In genomic region chr16:29842732-29843346, GRCh38 we compare ENCODE assay signal across 20 cellular contexts. TPM values are rescaled to one million over a fixed set of nuclear protein-coding genes. Genes with fewer than 3 reads are reported as not detected.
DNase-seq lines count a peak whose midpoint lies in the region; ATAC-seq and TF ChIP-seq lines count a peak whose summit lies in the region.
"Had no signal": no experiment of that assay in that cellular context is flagged by ENCODE, and none has a peak within 500 bp of the region (broad histone marks: within the 10 kb centered on the region; RNA-seq: fewer than 3 reads in every experiment).

No MANE protein-coding gene starts in this region.

- peaks cover 31% of the 10 kb centered on the region for H3K36me3 Mint-ChIP-seq in activated CD4-positive, alpha-beta T cell treated with anti-CD3 and anti-CD28 coated beads for 36 hours (ENCODE audit: low read depth)
- H3K36me3 Mint-ChIP-seq in activated CD4-positive, alpha-beta T cell treated with anti-CD3 and anti-CD28 coated beads, Interleukin-2, amount 10 ng/mL, durations not matched to agents 7 days and 5 days (ENCODE audit: low read depth), result peaks cover 45% of the 10 kb centered on the region

- POLR2A ChIA-PET in activated CD4-positive, alpha-beta T cell treated with anti-CD3 and anti-CD28 coated beads for 36 hours (lab: Charles Lee), result no interaction called here
- POLR2A ChIA-PET in activated CD4-positive, alpha-beta T cell treated with anti-CD3 and anti-CD28 coated beads, Interleukin-2, amount 10 ng/mL, durations not matched to agents 7 days and 5 days (lab: Charles Lee), result no interaction called here

- H4K20me1 ChIP-seq in hepatocyte (ENCODE audit: insufficient read depth, poor library complexity, severe bottlenecking), result no peaks in the 10 kb centered on the region

- H3K4me2 ChIP-seq in hepatocyte, result no peak overlapping the region

- CTCF ChIA-PET in activated CD4-positive, alpha-beta T cell treated with anti-CD3 and anti-CD28 coated beads for 36 hours (lab: Charles Lee), result interaction anchor here (0.6 to 1.2 kb wide), 6 partner anchors 10 to 142 kb away, joined by 3 to 7 read pairs (median 3); no protein-coding TSS in a partner anchor
- CTCF ChIA-PET in activated CD4-positive, alpha-beta T cell treated with anti-CD3 and anti-CD28 coated beads, Interleukin-2, amount 10 ng/mL, durations not matched to agents 7 days and 5 days (lab: Charles Lee), result interaction anchor here (0.5 to 0.9 kb wide), 4 partner anchors 8 to 110 kb away, joined by 3 to 5 read pairs (median 4); no protein-coding TSS in a partner anchor

- no peaks in the 10 kb centered on the region for H3K79me2 ChIP-seq in hepatocyte

- H3K27ac Mint-ChIP-seq in activated CD4-positive, alpha-beta T cell treated with anti-CD3 and anti-CD28 coated beads for 36 hours, result no peak overlapping the region
- no peak overlapping the region for H3K27ac Mint-ChIP-seq in activated CD4-positive, alpha-beta T cell treated with anti-CD3 and anti-CD28 coated beads, Interleukin-2, amount 10 ng/mL, durations not matched to agents 7 days and 5 days

- H3K9me3 ChIP-seq in WERI-Rb-1 (ENCODE audit: severe bottlenecking) (no peaks in the 10 kb centered on the region), hepatocyte (ENCODE audit: low read depth) (no peaks in the 10 kb centered on the region)
- H3K9me3 ChIP-seq: mucosa of descending colon, ovary, SJCRH30 had no signal

- WGBS in hepatocyte (ENCODE audit: low lambda C conversion rate, missing lambda C conversion rate), result 84% methylated on average over 9 of the region's 9 CpGs

- H3K27me3 Mint-ChIP-seq in activated CD4-positive, alpha-beta T cell treated with anti-CD3 and anti-CD28 coated beads for 36 hours, result no peaks in the 10 kb centered on the region
- H3K27me3 Mint-ChIP-seq in activated CD4-positive, alpha-beta T cell treated with anti-CD3 and anti-CD28 coated beads, Interleukin-2, amount 10 ng/mL, durations not matched to agents 7 days and 5 days, result no peaks in the 10 kb centered on the region

- H3K27me3 ChIP-seq in WERI-Rb-1 (ENCODE audit: insufficient read depth, low read depth, severe bottlenecking) (no peaks in the 10 kb centered on the region), hepatocyte (no peaks in the 10 kb centered on the region)
- H3K27me3 ChIP-seq: ovary, SJCRH30 had no signal

- H3K9me3 Mint-ChIP-seq in activated CD4-positive, alpha-beta T cell treated with anti-CD3 and anti-CD28 coated beads for 36 hours (ENCODE audit: low read depth), result no peaks in the 10 kb centered on the region
- no peaks in the 10 kb centered on the region for H3K9me3 Mint-ChIP-seq in activated CD4-positive, alpha-beta T cell treated with anti-CD3 and anti-CD28 coated beads, Interleukin-2, amount 10 ng/mL, durations not matched to agents 7 days and 5 days

- in situ Hi-C loops in G401 (cut with HindIII; ENCODE audit: low sequenced_read_pairs), result no loop called here

- no peak overlapping the region for H2AFZ ChIP-seq in hepatocyte

- DNase-seq in activated CD4-positive, alpha-beta T cell treated with anti-CD3 and anti-CD28 coated beads for 36 hours, result no peak
- no peak for DNase-seq in activated CD4-positive, alpha-beta T cell treated with anti-CD3 and anti-CD28 coated beads, Interleukin-2, amount 10 ng/mL, durations not matched to agents 7 days and 5 days
- DNase-seq in GM12864 (ENCODE audit: low read depth) (no peak), WERI-Rb-1 (no peak), hepatocyte (ENCODE audit: low spot score) (no peak), HuH-7 (ENCODE audit: low spot score) (no peak), GM03348 (ENCODE audit: low spot score) (no peak), G401 (ENCODE audit: low spot score) (no peak)
- DNase-seq: activated CD4-positive, alpha-beta T cell treated with anti-CD3 and anti-CD28 coated beads, Interleukin-2, amount 50 U/mL, for 1 hour; effector CD4-positive, alpha-beta T cell; KG1; mucosa of descending colon; NCI-H146; NCI-H345; ovary; SJCRH30; stimulated activated CD4-positive, alpha-beta T cell treated with anti-CD3 and anti-CD28 coated beads, Interleukin-4, amount 100 ng/mL, for 4 hours; T-helper 9 cell; trophoblast cell had no signal

- TF ChIP-seq CTCF in GM12864 (IDR thresholded peaks at IDR 0.05; ENCODE audit: low read depth, low read length, missing control alignments), result peak; percentile 16
- peak; percentile 29; the same call in 1 of the 2 replicates for TF ChIP-seq CTCF in WERI-Rb-1 (IDR thresholded peaks at IDR 0.05; ENCODE audit: low read depth, low read length)
- peak; percentile 12 for TF ChIP-seq CTCF in hepatocyte (IDR thresholded peaks at IDR 0.05; ENCODE audit: poor library complexity)

- no peak overlapping the region for H3K4me3 Mint-ChIP-seq in activated CD4-positive, alpha-beta T cell treated with anti-CD3 and anti-CD28 coated beads for 36 hours
- H3K4me3 Mint-ChIP-seq in activated CD4-positive, alpha-beta T cell treated with anti-CD3 and anti-CD28 coated beads, Interleukin-2, amount 10 ng/mL, durations not matched to agents 7 days and 5 days, result no peak overlapping the region

- H3K4me1 ChIP-seq in hepatocyte (ENCODE audit: insufficient read depth), result no peaks in the 10 kb centered on the region
- H3K4me1 ChIP-seq: SJCRH30 had no signal

- H3K36me3 ChIP-seq in WERI-Rb-1, result no peaks in the 10 kb centered on the region
- H3K36me3 ChIP-seq in hepatocyte (replicated peaks; ENCODE audit: insufficient read depth, low read depth), result no peaks in the 10 kb centered on the region
- H3K36me3 ChIP-seq: ovary, SJCRH30 had no signal

- ATAC-seq in activated CD4-positive, alpha-beta T cell treated with anti-CD3 and anti-CD28 coated beads for 36 hours, result peak; percentile 64
- ATAC-seq: mucosa of descending colon had no signal

- intact Hi-C loops in activated CD4-positive, alpha-beta T cell treated with anti-CD3 and anti-CD28 coated beads for 36 hours (cut with DNase I, micrococcal nuclease), result no loop called here

- H3K27ac ChIP-seq in WERI-Rb-1 (no peak overlapping the region), hepatocyte (no peak overlapping the region)
- H3K27ac ChIP-seq: ovary, SJCRH30, skin epidermis had no signal

- H3K4me3 ChIP-seq in GM12864 (ENCODE audit: low read depth, low read length) (no peak overlapping the region), WERI-Rb-1 (ENCODE audit: low read depth, low read length) (no peak overlapping the region), hepatocyte (no peak overlapping the region)
- H3K4me3 ChIP-seq: mucosa of descending colon, ovary, SJCRH30, skin epidermis had no signal

- peaks cover 2% of the 10 kb centered on the region for H3K4me1 Mint-ChIP-seq in activated CD4-positive, alpha-beta T cell treated with anti-CD3 and anti-CD28 coated beads for 36 hours
- peaks cover 8% of the 10 kb centered on the region for H3K4me1 Mint-ChIP-seq in activated CD4-positive, alpha-beta T cell treated with anti-CD3 and anti-CD28 coated beads, Interleukin-2, amount 10 ng/mL, durations not matched to agents 7 days and 5 days

- no peaks in the 10 kb centered on the region for H3K9me2 ChIP-seq in hepatocyte (replicated peaks; ENCODE audit: insufficient read depth)

RNA-seq across cellular contexts. Expression of gene CDIPT, which starts 20.2 kb away (rescaled TPM):
- total RNA-seq in activated CD4-positive, alpha-beta T cell treated with anti-CD3 and anti-CD28 coated beads for 36 hours, result 10 to 100 TPM; 35.1 to 50.0 TPM
- total RNA-seq in activated CD4-positive, alpha-beta T cell treated with anti-CD3 and anti-CD28 coated beads, Interleukin-2, amount 10 ng/mL, durations not matched to agents 7 days and 5 days, result 10 to 100 TPM; 62.5 to 82.1 TPM
- total RNA-seq in hepatocyte, result 94.1 and 97.1 TPM in 2 replicates
- 143 and 147 TPM in 2 replicates for polyA plus RNA-seq in hepatocyte
- total RNA-seq in G401 (2014; rRNA removed; shearing (Covaris generic)), result 47.7 and 56.2 TPM in 2 replicates

RNA-seq across cellular contexts. Expression of gene MVP, which starts 22.6 kb away (rescaled TPM):
- 100 to 1,000 TPM in 1 of 2 experiments, 10 to 100 TPM in 1; 86.2 to 101 TPM for total RNA-seq in activated CD4-positive, alpha-beta T cell treated with anti-CD3 and anti-CD28 coated beads for 36 hours
- 100 to 1,000 TPM; 177 to 187 TPM for total RNA-seq in activated CD4-positive, alpha-beta T cell treated with anti-CD3 and anti-CD28 coated beads, Interleukin-2, amount 10 ng/mL, durations not matched to agents 7 days and 5 days
- total RNA-seq in hepatocyte, result 80.0 and 121 TPM in 2 replicates
- 140 and 146 TPM in 2 replicates for polyA plus RNA-seq in hepatocyte
- 17.2 and 32.7 TPM in 2 replicates for total RNA-seq in G401 (2014; rRNA removed; shearing (Covaris generic))

RNA-seq across cellular contexts. Expression of gene PAGR1, which starts 26.9 kb away (rescaled TPM):
- 10 to 100 TPM; 20.6 to 25.6 TPM for total RNA-seq in activated CD4-positive, alpha-beta T cell treated with anti-CD3 and anti-CD28 coated beads for 36 hours
- total RNA-seq in activated CD4-positive, alpha-beta T cell treated with anti-CD3 and anti-CD28 coated beads, Interleukin-2, amount 10 ng/mL, durations not matched to agents 7 days and 5 days, result 10 to 100 TPM; 26.8 to 29.6 TPM
- 31.6 and 39.3 TPM in 2 replicates for total RNA-seq in hepatocyte
- polyA plus RNA-seq in hepatocyte, result 48.5 and 53.4 TPM in 2 replicates
- total RNA-seq in G401 (2014; rRNA removed; shearing (Covaris generic)), result 69.9 and 78.4 TPM in 2 replicates

RNA-seq across cellular contexts. Expression of gene PRRT2, which starts 30.8 kb away (rescaled TPM):
- total RNA-seq in activated CD4-positive, alpha-beta T cell treated with anti-CD3 and anti-CD28 coated beads for 36 hours, result under 1 TPM; 0.64 to 0.93 TPM
- 1 to 10 TPM in 1 of 2 experiments, under 1 TPM in 1; 0.98 to 1.3 TPM for total RNA-seq in activated CD4-positive, alpha-beta T cell treated with anti-CD3 and anti-CD28 coated beads, Interleukin-2, amount 10 ng/mL, durations not matched to agents 7 days and 5 days
- total RNA-seq in hepatocyte, result 7.0 and 8.0 TPM in 2 replicates
- polyA plus RNA-seq in hepatocyte, result 11.1 and 23.9 TPM in 2 replicates
- 4.7 and 6.2 TPM in 2 replicates for total RNA-seq in G401 (2014; rRNA removed; shearing (Covaris generic))

RNA-seq across cellular contexts. Expression of gene MAZ, which starts 36.5 kb away (rescaled TPM):
- total RNA-seq in activated CD4-positive, alpha-beta T cell treated with anti-CD3 and anti-CD28 coated beads for 36 hours, result 100 to 1,000 TPM; 306 to 387 TPM
- 100 to 1,000 TPM; 528 to 590 TPM for total RNA-seq in activated CD4-positive, alpha-beta T cell treated with anti-CD3 and anti-CD28 coated beads, Interleukin-2, amount 10 ng/mL, durations not matched to agents 7 days and 5 days
- 123 and 132 TPM in 2 replicates for total RNA-seq in hepatocyte
- polyA plus RNA-seq in hepatocyte, result 190 and 192 TPM in 2 replicates
- total RNA-seq in G401 (2014; rRNA removed; shearing (Covaris generic)), result 469 and 478 TPM in 2 replicates
